ENCODE assay signal across 14 cellular contexts in the genomic region with DNA sequence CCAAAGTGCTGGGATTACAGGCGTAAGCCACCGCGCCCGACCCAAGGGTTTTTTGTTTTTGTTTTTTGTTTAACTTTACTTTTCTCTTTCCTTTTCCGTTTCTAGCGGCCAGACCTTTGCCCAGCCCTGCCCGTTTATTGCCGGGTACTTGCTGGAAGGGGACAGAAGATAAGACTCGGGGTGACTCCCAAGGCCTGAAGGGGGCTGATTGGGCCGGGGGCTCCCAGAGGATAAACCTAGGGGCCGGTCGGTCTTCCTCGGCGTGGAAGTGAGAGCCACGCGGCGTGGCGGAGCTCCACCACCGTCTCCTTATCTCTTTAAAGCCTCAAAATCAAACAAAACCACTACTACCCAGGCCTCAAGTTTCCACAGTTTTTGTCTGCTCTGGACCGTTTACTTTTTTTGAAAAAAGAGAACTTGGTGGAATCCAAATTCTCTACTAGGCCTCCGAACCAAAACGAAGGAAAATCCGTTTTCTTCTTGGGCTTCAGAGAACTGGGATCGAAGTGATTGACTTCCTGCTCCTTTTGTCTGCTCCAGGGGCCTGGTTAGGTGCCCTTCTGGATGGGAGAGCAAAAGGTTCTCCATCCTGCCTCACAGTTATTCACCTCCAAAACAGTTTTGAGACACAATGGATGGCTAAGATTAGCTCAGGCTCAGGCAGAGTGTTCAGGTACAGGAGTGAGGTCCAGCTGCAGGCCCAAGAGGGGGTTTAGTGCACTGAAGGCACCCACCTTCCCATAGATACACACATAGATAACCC. TPM values are rescaled to one million over a fixed set of nuclear protein-coding genes. Genes with fewer than 3 reads are reported as not detected.
A peak's percentile ranks its signal among the peaks of the same experiment; 100 is the strongest.
DNase-seq lines count a peak whose midpoint lies in the region; ATAC-seq and TF ChIP-seq lines count a peak whose summit lies in the region.
"Had no signal": no experiment of that assay in that cellular context is flagged by ENCODE, and none has a peak within 500 bp of the region (broad histone marks: within the 10 kb centered on the region; RNA-seq: fewer than 3 reads in every experiment).

No MANE protein-coding gene starts in this region.

- no peak overlapping the region for H3K27ac ChIP-seq in A673 (ENCODE audit: low read depth, low read length, poor library complexity, severe bottlenecking)
- H3K27ac ChIP-seq: heart left ventricle had no signal

- H3K36me3 ChIP-seq in mucosa of descending colon (ENCODE audit: low read depth) (no peaks in the 10 kb centered on the region), A673 (ENCODE audit: insufficient read depth, low read length, poor library complexity, severe bottlenecking) (no peaks in the 10 kb centered on the region)
- H3K36me3 ChIP-seq: heart left ventricle had no signal

- H3K4me3 ChIP-seq in mucosa of descending colon (peak overlapping the region; percentile 11), A673 (ENCODE audit: low read depth, low read length, poor library complexity, severe bottlenecking) (no peak overlapping the region)
- H3K4me3 ChIP-seq: GM12878 had no signal

- peaks cover 85% of the 10 kb centered on the region for H3K27me3 Mint-ChIP-seq in activated naive CD4-positive, alpha-beta T cell treated with anti-CD3 and anti-CD28 coated beads for 36 hours (ENCODE audit: low read depth)
- peaks cover 89% of the 10 kb centered on the region for H3K27me3 Mint-ChIP-seq in activated T-helper 1 cell treated with anti-CD3 and anti-CD28 coated beads, Interleukin-12 subunit alpha, Interleukin-12 subunit beta, Interleukin-2, Interleukin-4 antibody, amounts not matched to agents 30 ng/mL and 10 ng/mL and 1 ng/mL, durations not matched to agents 14 hours and 24 hours and 36 hours (ENCODE audit: insufficient read depth)
- H3K27me3 Mint-ChIP-seq in stimulated activated naive B cell treated with anti-CD40 and anti-IgM and Interleukin-4, amounts not matched to agents 10 μg/mL and 1 μg/mL and 100 μg/mL, for 72 hours, result peaks cover 81 to 87% of the 10 kb centered on the region in 2 donors

- H3K9me3 ChIP-seq in mucosa of descending colon (no peaks in the 10 kb centered on the region), A673 (ENCODE audit: low read depth, low read length, poor library complexity, severe bottlenecking) (no peaks in the 10 kb centered on the region)
- H3K9me3 ChIP-seq: Caco-2, heart left ventricle had no signal

- intact Hi-C loops in activated naive CD4-positive, alpha-beta T cell treated with anti-CD3 and anti-CD28 coated beads for 36 hours (cut with micrococcal nuclease), result loop anchor here (1.0 kb wide), 1 partner anchor 8 kb away; a partner anchor contains a TSS
- intact Hi-C loops in activated T-helper 1 cell treated with anti-CD3 and anti-CD28 coated beads, Interleukin-12 subunit alpha, Interleukin-12 subunit beta, Interleukin-2, Interleukin-4 antibody, amounts not matched to agents 30 ng/mL and 10 ng/mL and 1 ng/mL, durations not matched to agents 14 hours and 24 hours and 36 hours (cut with micrococcal nuclease), result loop anchor here (5.0 kb wide), 1 partner anchor 113 kb away; no protein-coding TSS in a partner anchor
- intact Hi-C loops in mucosa of descending colon (cut with DNase I, micrococcal nuclease), result no loop called here
- intact Hi-C loops in A673 (cut with micrococcal nuclease; ENCODE audit: unreplicated experiment), result no loop called here

- H3K27me3 ChIP-seq in A673 (replicated peaks; ENCODE audit: insufficient read depth, low read depth, low read length, poor library complexity), result no peaks in the 10 kb centered on the region

- peaks cover 10% of the 10 kb centered on the region for H3K4me1 Mint-ChIP-seq in activated naive CD4-positive, alpha-beta T cell treated with anti-CD3 and anti-CD28 coated beads for 36 hours (ENCODE audit: low read depth)
- H3K4me1 Mint-ChIP-seq in activated T-helper 1 cell treated with anti-CD3 and anti-CD28 coated beads, Interleukin-12 subunit alpha, Interleukin-12 subunit beta, Interleukin-2, Interleukin-4 antibody, amounts not matched to agents 30 ng/mL and 10 ng/mL and 1 ng/mL, durations not matched to agents 14 hours and 24 hours and 36 hours (ENCODE audit: low read depth), result peaks cover 10% of the 10 kb centered on the region
- H3K4me1 Mint-ChIP-seq in stimulated activated naive B cell treated with anti-CD40 and anti-IgM and Interleukin-4, amounts not matched to agents 10 μg/mL and 1 μg/mL and 100 μg/mL, for 72 hours, result peaks cover 3 to 10% of the 10 kb centered on the region in 2 donors

- ATAC-seq in activated naive CD4-positive, alpha-beta T cell treated with anti-CD3 and anti-CD28 coated beads, Interleukin-2, amount 50 U/mL, for 72 hours, result no peak
- ATAC-seq in mucosa of descending colon, result peak; percentile 31
- no peak for ATAC-seq in stimulated activated naive B cell treated with anti-CD40 and anti-IgM and Interleukin-4, amounts not matched to agents 10 μg/mL and 1 μg/mL and 100 μg/mL, for 72 hours (replicated peaks)
- ATAC-seq: GM12878, heart left ventricle had no signal

- no peak for DNase-seq in activated naive CD4-positive, alpha-beta T cell treated with anti-CD3 and anti-CD28 coated beads for 36 hours
- DNase-seq in activated naive CD4-positive, alpha-beta T cell treated with anti-CD3 and anti-CD28 coated beads, Interleukin-2, amount 50 U/mL, for 72 hours (ENCODE audit: low spot score in 2 of 2), result no peak
- DNase-seq in activated T-helper 1 cell treated with anti-CD3 and anti-CD28 coated beads, Interleukin-12 subunit alpha, Interleukin-12 subunit beta, Interleukin-2, Interleukin-4 antibody, amounts not matched to agents 30 ng/mL and 10 ng/mL and 1 ng/mL, durations not matched to agents 14 hours and 24 hours and 36 hours (ENCODE audit: low spot score), result no peak
- DNase-seq in mucosa of descending colon (peak; percentile 84 to 85 (median 85)), COLO829 (ENCODE audit: low spot score) (no peak), cerebellar cortex (ENCODE audit: low spot score) (no peak), A673 (ENCODE audit: low spot score) (no peak)
- no peak for DNase-seq in stimulated activated naive B cell treated with anti-CD40 and anti-IgM and Interleukin-4, amounts not matched to agents 10 μg/mL and 1 μg/mL and 100 μg/mL, for 72 hours
- DNase-seq: Caco-2, heart left ventricle, NCI-H2029, NCI-H510A treated with DMSO at 0.1 percent for 48 hours had no signal

- peak overlapping the region; percentile 52 for H3K4me3 Mint-ChIP-seq in activated naive CD4-positive, alpha-beta T cell treated with anti-CD3 and anti-CD28 coated beads for 36 hours
- H3K4me3 Mint-ChIP-seq in activated T-helper 1 cell treated with anti-CD3 and anti-CD28 coated beads, Interleukin-12 subunit alpha, Interleukin-12 subunit beta, Interleukin-2, Interleukin-4 antibody, amounts not matched to agents 30 ng/mL and 10 ng/mL and 1 ng/mL, durations not matched to agents 14 hours and 24 hours and 36 hours, result peak overlapping the region; percentile 26
- peak overlapping the region in 1 of 2 donors; percentile 75 for H3K4me3 Mint-ChIP-seq in stimulated activated naive B cell treated with anti-CD40 and anti-IgM and Interleukin-4, amounts not matched to agents 10 μg/mL and 1 μg/mL and 100 μg/mL, for 72 hours
- H3K4me3 Mint-ChIP-seq: dendritic cell treated with granulocyte-macrophage colony-stimulating factor and Interleukin-4, amounts not matched to agents 40 ng/mL and 50 ng/mL, for 4 days had no signal

- H3K27ac Mint-ChIP-seq in activated naive CD4-positive, alpha-beta T cell treated with anti-CD3 and anti-CD28 coated beads for 36 hours, result no peak overlapping the region
- H3K27ac Mint-ChIP-seq in activated naive CD4-positive, alpha-beta T cell treated with anti-CD3 and anti-CD28 coated beads, Interleukin-2, amount 50 U/mL, for 72 hours, result no peak overlapping the region
- H3K27ac Mint-ChIP-seq in activated T-helper 1 cell treated with anti-CD3 and anti-CD28 coated beads, Interleukin-12 subunit alpha, Interleukin-12 subunit beta, Interleukin-2, Interleukin-4 antibody, amounts not matched to agents 30 ng/mL and 10 ng/mL and 1 ng/mL, durations not matched to agents 14 hours and 24 hours and 36 hours, result peak overlapping the region; percentile 12
- peak overlapping the region; percentile 42 for H3K27ac Mint-ChIP-seq in stimulated activated naive B cell treated with anti-CD40 and anti-IgM and Interleukin-4, amounts not matched to agents 10 μg/mL and 1 μg/mL and 100 μg/mL, for 72 hours
- H3K27ac Mint-ChIP-seq: dendritic cell treated with granulocyte-macrophage colony-stimulating factor and Interleukin-4, amounts not matched to agents 40 ng/mL and 50 ng/mL, for 4 days had no signal

- BruUV-seq in A673 (replicated peaks; lab: Mats Ljungman, UMichigan), result no TSS peak

- H3K36me3 Mint-ChIP-seq in activated naive CD4-positive, alpha-beta T cell treated with anti-CD3 and anti-CD28 coated beads for 36 hours (ENCODE audit: low read depth), result no peaks in the 10 kb centered on the region
- H3K36me3 Mint-ChIP-seq in activated naive CD4-positive, alpha-beta T cell treated with anti-CD3 and anti-CD28 coated beads, Interleukin-2, amount 50 U/mL, for 72 hours, result peaks cover 0 to 6% of the 10 kb centered on the region in 2 donors
- no peaks in the 10 kb centered on the region for H3K36me3 Mint-ChIP-seq in activated T-helper 1 cell treated with anti-CD3 and anti-CD28 coated beads, Interleukin-12 subunit alpha, Interleukin-12 subunit beta, Interleukin-2, Interleukin-4 antibody, amounts not matched to agents 30 ng/mL and 10 ng/mL and 1 ng/mL, durations not matched to agents 14 hours and 24 hours and 36 hours (ENCODE audit: low read depth)
- H3K36me3 Mint-ChIP-seq in stimulated activated naive B cell treated with anti-CD40 and anti-IgM and Interleukin-4, amounts not matched to agents 10 μg/mL and 1 μg/mL and 100 μg/mL, for 72 hours, result peaks cover 0 to 2% of the 10 kb centered on the region in 2 donors

- CTCF ChIA-PET in activated naive CD4-positive, alpha-beta T cell treated with anti-CD3 and anti-CD28 coated beads for 36 hours (lab: Charles Lee), result interaction anchor here (0.6 to 4.6 kb wide), 3 partner anchors 8 to 17 kb away, joined by 3 to 29 read pairs (median 9); a partner anchor contains a TSS
- CTCF ChIA-PET in A673 (lab: Charles Lee), result no interaction called here

- H3K9me3 Mint-ChIP-seq in activated naive CD4-positive, alpha-beta T cell treated with anti-CD3 and anti-CD28 coated beads for 36 hours, result no peaks in the 10 kb centered on the region
- H3K9me3 Mint-ChIP-seq in activated naive CD4-positive, alpha-beta T cell treated with anti-CD3 and anti-CD28 coated beads, Interleukin-2, amount 50 U/mL, for 72 hours, result no peaks in the 10 kb centered on the region
- no peaks in the 10 kb centered on the region for H3K9me3 Mint-ChIP-seq in activated T-helper 1 cell treated with anti-CD3 and anti-CD28 coated beads, Interleukin-12 subunit alpha, Interleukin-12 subunit beta, Interleukin-2, Interleukin-4 antibody, amounts not matched to agents 30 ng/mL and 10 ng/mL and 1 ng/mL, durations not matched to agents 14 hours and 24 hours and 36 hours
- H3K9me3 Mint-ChIP-seq in stimulated activated naive B cell treated with anti-CD40 and anti-IgM and Interleukin-4, amounts not matched to agents 10 μg/mL and 1 μg/mL and 100 μg/mL, for 72 hours, result no peaks in the 10 kb centered on the region
- H3K9me3 Mint-ChIP-seq: dendritic cell treated with granulocyte-macrophage colony-stimulating factor and Interleukin-4, amounts not matched to agents 40 ng/mL and 50 ng/mL, for 4 days had no signal

- POLR2A ChIA-PET in A673 (lab: Charles Lee; ENCODE audit: low non-redundant PET), result no interaction called here

- H3K4me1 ChIP-seq in mucosa of descending colon (ENCODE audit: low read depth) (peaks cover 7% of the 10 kb centered on the region), A673 (ENCODE audit: insufficient read depth, low read length, poor library complexity, severe bottlenecking) (no peaks in the 10 kb centered on the region)

- no peak for TF ChIP-seq CTCF in mucosa of descending colon (IDR thresholded peaks at IDR 0.05)
- TF ChIP-seq CTCF in A673 (conservative IDR thresholded peaks at IDR 0.05; ENCODE audit: low read depth, low read length), result no peak

RNA-seq across cellular contexts. Expression of a gene that starts 8.5 kb away (rescaled TPM):
- total RNA-seq in activated naive CD4-positive, alpha-beta T cell treated with anti-CD3 and anti-CD28 coated beads for 36 hours, result 1 to 10 TPM; 6.7 to 6.9 TPM
- 1 to 10 TPM; 1.2 to 2.4 TPM for total RNA-seq in activated naive CD4-positive, alpha-beta T cell treated with anti-CD3 and anti-CD28 coated beads, Interleukin-2, amount 50 U/mL, for 72 hours
- 0.27 and 0.39 TPM in 2 replicates for total RNA-seq in activated T-helper 1 cell treated with anti-CD3 and anti-CD28 coated beads, Interleukin-12 subunit alpha, Interleukin-12 subunit beta, Interleukin-2, Interleukin-4 antibody, amounts not matched to agents 30 ng/mL and 10 ng/mL and 1 ng/mL, durations not matched to agents 14 hours and 24 hours and 36 hours
- total RNA-seq in mucosa of descending colon (10 to 100 TPM; 40.1 to 78.4 (median 41.5) TPM), A673 (2021) (8.2 and 14.6 TPM in 2 replicates)
- total RNA-seq: heart left ventricle had no signal

RNA-seq across cellular contexts. Expression of a gene that starts 19.5 kb away (rescaled TPM):
- not detected for total RNA-seq in activated naive CD4-positive, alpha-beta T cell treated with anti-CD3 and anti-CD28 coated beads for 36 hours
- total RNA-seq in activated naive CD4-positive, alpha-beta T cell treated with anti-CD3 and anti-CD28 coated beads, Interleukin-2, amount 50 U/mL, for 72 hours, result not detected
- not detected in 2 replicates for total RNA-seq in activated T-helper 1 cell treated with anti-CD3 and anti-CD28 coated beads, Interleukin-12 subunit alpha, Interleukin-12 subunit beta, Interleukin-2, Interleukin-4 antibody, amounts not matched to agents 30 ng/mL and 10 ng/mL and 1 ng/mL, durations not matched to agents 14 hours and 24 hours and 36 hours
- total RNA-seq in mucosa of descending colon, result 1 to 10 TPM; 4.2 to 7.5 (median 5.6) TPM
- 13.1 and 16.3 TPM in 2 replicates for total RNA-seq in A673 (2021)
- total RNA-seq: heart left ventricle had no signal

RNA-seq across cellular contexts. Expression of a gene that starts 23.8 kb away (rescaled TPM):
- under 1 TPM in 1 of 2 experiments, not detected in 1; 0.29 TPM for total RNA-seq in activated naive CD4-positive, alpha-beta T cell treated with anti-CD3 and anti-CD28 coated beads for 36 hours
- 1 to 10 TPM in 1 of 2 donors, not detected in 1; 1.1 TPM for total RNA-seq in activated naive CD4-positive, alpha-beta T cell treated with anti-CD3 and anti-CD28 coated beads, Interleukin-2, amount 50 U/mL, for 72 hours
- 0.49 and 0.51 TPM in 2 replicates for total RNA-seq in activated T-helper 1 cell treated with anti-CD3 and anti-CD28 coated beads, Interleukin-12 subunit alpha, Interleukin-12 subunit beta, Interleukin-2, Interleukin-4 antibody, amounts not matched to agents 30 ng/mL and 10 ng/mL and 1 ng/mL, durations not matched to agents 14 hours and 24 hours and 36 hours
- total RNA-seq in mucosa of descending colon (10 to 100 TPM; 10.9 to 29.1 (median 22.4) TPM), A673 (2021) (32.2 and 37.9 TPM in 2 replicates)

RNA-seq across cellular contexts. Expression of a gene that starts 29.8 kb away (rescaled TPM):
- total RNA-seq in activated naive CD4-positive, alpha-beta T cell treated with anti-CD3 and anti-CD28 coated beads for 36 hours, result not detected
- total RNA-seq in activated naive CD4-positive, alpha-beta T cell treated with anti-CD3 and anti-CD28 coated beads, Interleukin-2, amount 50 U/mL, for 72 hours, result under 1 TPM in 1 of 2 donors, not detected in 1; 0.16 TPM
- 0.71 and 0.99 TPM in 2 replicates for total RNA-seq in activated T-helper 1 cell treated with anti-CD3 and anti-CD28 coated beads, Interleukin-12 subunit alpha, Interleukin-12 subunit beta, Interleukin-2, Interleukin-4 antibody, amounts not matched to agents 30 ng/mL and 10 ng/mL and 1 ng/mL, durations not matched to agents 14 hours and 24 hours and 36 hours
- 10 to 100 TPM; 41.3 to 68.8 (median 50.9) TPM for total RNA-seq in mucosa of descending colon
- total RNA-seq in A673 (2021), result 19.8 and 27.6 TPM in 2 replicates

RNA-seq across cellular contexts. Expression of a gene that starts 41.0 kb away (rescaled TPM):
- total RNA-seq in activated naive CD4-positive, alpha-beta T cell treated with anti-CD3 and anti-CD28 coated beads for 36 hours, result not detected
- not detected for total RNA-seq in activated naive CD4-positive, alpha-beta T cell treated with anti-CD3 and anti-CD28 coated beads, Interleukin-2, amount 50 U/mL, for 72 hours
- total RNA-seq in activated T-helper 1 cell treated with anti-CD3 and anti-CD28 coated beads, Interleukin-12 subunit alpha, Interleukin-12 subunit beta, Interleukin-2, Interleukin-4 antibody, amounts not matched to agents 30 ng/mL and 10 ng/mL and 1 ng/mL, durations not matched to agents 14 hours and 24 hours and 36 hours, result 0.10 TPM in 1 of 2 replicates, not detected in the other
- 10 to 100 TPM; 16.2 to 29.3 (median 19.9) TPM for total RNA-seq in mucosa of descending colon
- 5.9 and 6.4 TPM in 2 replicates for total RNA-seq in A673 (2021)
- total RNA-seq: Caco-2, GM12878 had no signal

Comparison
In these comparisons a context has a peak if more than half of its experiments do, and no peak if none do; other contexts are left out.
1. DNase-seq: peak in mucosa of descending colon (3 of 3); none in activated naive CD4-positive, alpha-beta T cell treated with anti-CD3 and anti-CD28 coated beads for 36 hours (single experiment), activated naive CD4-positive, alpha-beta T cell treated with anti-CD3 and anti-CD28 coated beads, Interleukin-2, amount 50 U/mL, for 72 hours (0 of 2), activated T-helper 1 cell treated with anti-CD3 and anti-CD28 coated beads, Interleukin-12 subunit alpha, Interleukin-12 subunit beta, Interleukin-2, Interleukin-4 antibody, amounts not matched to agents 30 ng/mL and 10 ng/mL and 1 ng/mL, durations not matched to agents 14 hours and 24 hours and 36 hours (single experiment), stimulated activated naive B cell treated with anti-CD40 and anti-IgM and Interleukin-4, amounts not matched to agents 10 μg/mL and 1 μg/mL and 100 μg/mL, for 72 hours (single experiment), COLO829 (single experiment), cerebellar cortex (single experiment) and A673 (single experiment).
2. H3K27ac Mint-ChIP-seq: peak in activated T-helper 1 cell treated with anti-CD3 and anti-CD28 coated beads, Interleukin-12 subunit alpha, Interleukin-12 subunit beta, Interleukin-2, Interleukin-4 antibody, amounts not matched to agents 30 ng/mL and 10 ng/mL and 1 ng/mL, durations not matched to agents 14 hours and 24 hours and 36 hours (single experiment) and stimulated activated naive B cell treated with anti-CD40 and anti-IgM and Interleukin-4, amounts not matched to agents 10 μg/mL and 1 μg/mL and 100 μg/mL, for 72 hours (single experiment); none in activated naive CD4-positive, alpha-beta T cell treated with anti-CD3 and anti-CD28 coated beads for 36 hours (single experiment) and activated naive CD4-positive, alpha-beta T cell treated with anti-CD3 and anti-CD28 coated beads, Interleukin-2, amount 50 U/mL, for 72 hours (0 of 2).
3. intact Hi-C loops: an anchor here in activated naive CD4-positive, alpha-beta T cell treated with anti-CD3 and anti-CD28 coated beads for 36 hours (1.0 kb wide) and activated T-helper 1 cell treated with anti-CD3 and anti-CD28 coated beads, Interleukin-12 subunit alpha, Interleukin-12 subunit beta, Interleukin-2, Interleukin-4 antibody, amounts not matched to agents 30 ng/mL and 10 ng/mL and 1 ng/mL, durations not matched to agents 14 hours and 24 hours and 36 hours (5.0 kb wide); none called in mucosa of descending colon and A673.